Comparison of ENCODE assay signal across 10 cellular contexts in genomic region chr5:143557061-143557818, GRCh38.
A peak's percentile ranks its signal among the peaks of the same experiment; 100 is the strongest.
DNase-seq lines count a peak whose midpoint lies in the region; ATAC-seq and TF ChIP-seq lines count a peak whose summit lies in the region.
"Had no signal": no experiment of that assay in that cellular context is flagged by ENCODE, and none has a peak within 500 bp of the region (broad histone marks: within the 10 kb centered on the region; RNA-seq: fewer than 3 reads in every experiment).

No MANE protein-coding gene starts in this region.

- intact Hi-C loops in gastrocnemius medialis (cut with DNase I; ENCODE audit: low total_unique reads), result loop anchor here (10.0 kb wide), 1 partner anchor 52 kb away; no protein-coding TSS in a partner anchor

- DNase-seq in NCI-H345 (lab: John Stamatoyannopoulos, UW), result peak; percentile 4
- DNase-seq in NCI-H345 treated with DMSO at 0.1 percent for 48 hours (lab: John Stamatoyannopoulos, UW; ENCODE audit: unreplicated experiment), result no peak
- DNase-seq in M059J (ENCODE audit: low read depth), result peak; percentile 67
- DNase-seq in adipocyte (ENCODE audit: low read depth), result peak; percentile 43
- DNase-seq in gastrocnemius medialis, result no peak
- no peak for DNase-seq in D341Med (ENCODE audit: low spot score)
- no peak for DNase-seq in NCI-H82 treated with DMSO at 0.1 percent for 48 hours (lab: John Stamatoyannopoulos, UW; ENCODE audit: unreplicated experiment)
- no peak for DNase-seq in activated CD4-positive, alpha-beta T cell treated with anti-CD3 and anti-CD28 coated beads for 48 hours
- DNase-seq: amniotic stem cell, SW 1271 had no signal

- no peaks in the 10 kb centered on the region for H3K9me3 ChIP-seq in adipocyte (ENCODE audit: control insufficient read depth, low read length)
- no peaks in the 10 kb centered on the region for H3K9me3 ChIP-seq in gastrocnemius medialis

- TF ChIP-seq CTCF in gastrocnemius medialis (IDR thresholded peaks at IDR 0.05 in 4 of 5, conservative IDR thresholded peaks at IDR 0.05 in 1 of 5), result no peak

- H3K4me3 ChIP-seq in adipocyte (ENCODE audit: low read length) (peak overlapping the region; percentile 14), gastrocnemius medialis (no peak overlapping the region)

- TF ChIP-seq POLR2A in gastrocnemius medialis (IDR thresholded peaks at IDR 0.05), result no peak

- in situ Hi-C loops in gastrocnemius medialis (cut with MboI; ENCODE audit: low sequenced_read_pairs in 4 of 4), result no loop called here

- no peaks in the 10 kb centered on the region for H3K36me3 ChIP-seq in adipocyte (ENCODE audit: control insufficient read depth, insufficient read depth, low read length, severe bottlenecking)
- H3K36me3 ChIP-seq in gastrocnemius medialis, result no peaks in the 10 kb centered on the region

- H3K9ac ChIP-seq in adipocyte (ENCODE audit: low read length), result peak overlapping the region; percentile 19

- peak overlapping the region; percentile 37 to 60 (median 50) for H3K27ac ChIP-seq in gastrocnemius medialis

- peak; percentile 21 to 28 for ATAC-seq in gastrocnemius medialis

- H3K4me1 ChIP-seq in adipocyte (ENCODE audit: control insufficient read depth, insufficient read depth, low read length), result peaks cover 42% of the 10 kb centered on the region
- H3K4me1 ChIP-seq in gastrocnemius medialis, result peaks cover 26 to 38% of the 10 kb centered on the region in 2 donors

- H3K27me3 ChIP-seq in adipocyte (replicated peaks; ENCODE audit: control insufficient read depth, insufficient read depth, low read length), result no peaks in the 10 kb centered on the region
- H3K27me3 ChIP-seq in gastrocnemius medialis, result no peaks in the 10 kb centered on the region

Comparison
In these comparisons a context has a peak if more than half of its experiments do, and no peak if none do; other contexts are left out.
1. DNase-seq: peak in NCI-H345 (single experiment), M059J (single experiment) and adipocyte (single experiment); none in NCI-H345 treated with DMSO at 0.1 percent for 48 hours (single experiment), gastrocnemius medialis (0 of 2), D341Med (single experiment), NCI-H82 treated with DMSO at 0.1 percent for 48 hours (single experiment) and activated CD4-positive, alpha-beta T cell treated with anti-CD3 and anti-CD28 coated beads for 48 hours (single experiment).